ENCODE assay signal across 13 cellular contexts in genomic region chr15:37016287-37016686, GRCh38.
A peak's percentile ranks its signal among the peaks of the same experiment; 100 is the strongest.
DNase-seq lines count a peak whose midpoint lies in the region; ATAC-seq and TF ChIP-seq lines count a peak whose summit lies in the region.
"Had no signal": no experiment of that assay in that cellular context is flagged by ENCODE, and none has a peak within 500 bp of the region (broad histone marks: within the 10 kb centered on the region; RNA-seq: fewer than 3 reads in every experiment).

No MANE protein-coding gene starts in this region.

- peaks cover 21% of the 10 kb centered on the region for H3F3A ChIP-seq in SK-N-SH (replicated peaks; ENCODE audit: insufficient read depth)

- H2AFZ ChIP-seq in SK-N-SH (ENCODE audit: low read depth) = no peak overlapping the region
- H2AFZ ChIP-seq: PC-9 had no signal

- H3K27ac ChIP-seq in SK-N-SH (ENCODE audit: low read depth in 2 of 2, low read length in 1 of 2) = peak overlapping the region; percentile 61 to 63
- H3K27ac ChIP-seq in esophagus muscularis mucosa (replicated peaks in 1 of 4) = peak overlapping the region; percentile 70 to 82 (median 75)
- peak overlapping the region; percentile 73 for H3K27ac ChIP-seq in muscle layer of duodenum (ENCODE audit: low read length)
- H3K27ac ChIP-seq in vagina = peak overlapping the region; percentile 11
- H3K27ac ChIP-seq: PC-9 had no signal

- no peaks in the 10 kb centered on the region for H3K9me2 ChIP-seq in SK-N-SH

- H3K36me3 ChIP-seq in SK-N-SH (replicated peaks in 1 of 2; ENCODE audit: control insufficient read depth in 1 of 2, insufficient read depth in 2 of 2, low read length in 1 of 2) = peaks cover 54 to 83% of the 10 kb centered on the region in 2 experiments
- H3K36me3 ChIP-seq in esophagus muscularis mucosa = no peaks in the 10 kb centered on the region
- H3K36me3 ChIP-seq in muscle layer of duodenum (ENCODE audit: control insufficient read depth in 1 of 2, insufficient read depth in 2 of 2, low read length in 2 of 2) = no peaks in the 10 kb centered on the region
- H3K36me3 ChIP-seq in vagina = no peaks in the 10 kb centered on the region

- no peaks in the 10 kb centered on the region for H3K27me3 ChIP-seq in SK-N-SH (ENCODE audit: insufficient read depth)
- no peaks in the 10 kb centered on the region for H3K27me3 ChIP-seq in esophagus muscularis mucosa
- no peaks in the 10 kb centered on the region for H3K27me3 ChIP-seq in muscle layer of duodenum (ENCODE audit: low read depth, low read length)
- H3K27me3 ChIP-seq in vagina = no peaks in the 10 kb centered on the region

- WGBS in SK-N-SH (ENCODE audit: low lambda C conversion rate) = 52% methylated on average over 7 of the region's 7 CpGs
- WGBS in esophagus muscularis mucosa = 32% methylated on average over 7 of the region's 7 CpGs

- DNase-seq in SK-N-SH (no peak), esophagus muscularis mucosa (ENCODE audit: extremely low spot score) (no peak), vagina (ENCODE audit: extremely low spot score in 2 of 2) (no peak), NCI-H128 (lab: John Stamatoyannopoulos, UW; ENCODE audit: unreplicated experiment) (no peak)
- DNase-seq in stimulated activated CD4-positive, alpha-beta T cell treated with anti-CD3 and anti-CD28 coated beads, Interleukin-4, amount 100 ng/mL, for 24 hours = no peak
- DNase-seq: 8988T; effector memory CD8-positive, alpha-beta T cell; NCI-H1417 treated with DMSO at 0.1 percent for 48 hours; occipital lobe; PC-9 had no signal

- POLR2A ChIA-PET in SK-N-SH (lab: Yijun Ruan, JAX) = interaction anchor here (0.7 kb wide), 1 partner anchor 113 kb away, joined by 4 read pairs; no protein-coding TSS in a partner anchor

- peaks cover 95% of the 10 kb centered on the region for H3K79me2 ChIP-seq in SK-N-SH (ENCODE audit: insufficient read depth)

- CTCF ChIA-PET in SK-N-SH (lab: Yijun Ruan, JAX) = no interaction called here

- TF ChIP-seq CTCF in SK-N-SH (IDR thresholded peaks at IDR 0.05) (no peak), esophagus muscularis mucosa (IDR thresholded peaks at IDR 0.05) (no peak), vagina (IDR thresholded peaks at IDR 0.05) (no peak)

- H3K9me3 ChIP-seq in SK-N-SH (no peaks in the 10 kb centered on the region), esophagus muscularis mucosa (no peaks in the 10 kb centered on the region), muscle layer of duodenum (ENCODE audit: control insufficient read depth in 1 of 2, low read length in 2 of 2) (no peaks in the 10 kb centered on the region), vagina (no peaks in the 10 kb centered on the region)

- TF ChIP-seq POLR2A in esophagus muscularis mucosa (IDR thresholded peaks at IDR 0.05; ENCODE audit: low read depth) (no peak), vagina (IDR thresholded peaks at IDR 0.05) (no peak)

- no peak for TF ChIP-seq RAD21 in SK-N-SH (IDR thresholded peaks at IDR 0.05; ENCODE audit: low read length)

- H3K4me3 ChIP-seq in SK-N-SH (ENCODE audit: low read depth in 2 of 2, low read length in 1 of 2) = no peak overlapping the region
- H3K4me3 ChIP-seq in esophagus muscularis mucosa = peak overlapping the region; percentile 19 to 31 (median 26)
- peak overlapping the region in 1 of 2 donors; percentile 41 for H3K4me3 ChIP-seq in muscle layer of duodenum (ENCODE audit: low read depth in 1 of 2, low read length in 2 of 2)
- H3K4me3 ChIP-seq in vagina = peak overlapping the region; percentile 5 to 9
- H3K4me3 ChIP-seq: PC-9 had no signal

- intact Hi-C loops in esophagus muscularis mucosa (cut with DNase I) = loop anchor here (5.0 kb wide), 1 partner anchor 81 kb away; no protein-coding TSS in a partner anchor
- intact Hi-C loops in vagina (cut with DNase I) = no loop called here

- no peak; the same call in 2 of the 3 replicates for ATAC-seq in SK-N-SH treated with all-trans-retinoic acid at 6 μM for 48 hours
- no peak for ATAC-seq in HG03135 (IDR thresholded peaks at IDR 0.05; ENCODE audit: unreplicated experiment)
- ATAC-seq: effector memory CD8-positive, alpha-beta T cell had no signal

- H3K4me1 ChIP-seq in SK-N-SH (ENCODE audit: control insufficient read depth in 1 of 2, insufficient read depth in 2 of 2, low read depth in 1 of 2, low read length in 1 of 2) = peaks cover 0 to 34% of the 10 kb centered on the region in 2 experiments; a peak in 3 of 4 replicates
- peaks cover 52 to 72% (median 57%) of the 10 kb centered on the region in 4 donors for H3K4me1 ChIP-seq in esophagus muscularis mucosa
- H3K4me1 ChIP-seq in muscle layer of duodenum (ENCODE audit: control insufficient read depth in 1 of 2, insufficient read depth in 2 of 2, low read length in 2 of 2) = peaks cover 19 to 30% of the 10 kb centered on the region in 2 donors
- peaks cover 39% of the 10 kb centered on the region for H3K4me1 ChIP-seq in vagina

- H4K20me1 ChIP-seq in SK-N-SH (ENCODE audit: insufficient read depth) = peaks cover 44% of the 10 kb centered on the region

- TF ChIP-seq EP300 in SK-N-SH (IDR thresholded peaks at IDR 0.05; ENCODE audit: borderline replicate concordance in 1 of 2, low read depth in 1 of 2, low read length in 1 of 2) (no peak), esophagus muscularis mucosa (IDR thresholded peaks at IDR 0.05) (no peak)

- no peak overlapping the region for H3K9ac ChIP-seq in SK-N-SH

- peak overlapping the region; percentile 28 for H3K4me2 ChIP-seq in SK-N-SH
- H3K4me2 ChIP-seq: PC-9 had no signal

TF ChIP-seq in SK-N-SH, 30 proteins besides CTCF, POLR2A, EP300 and RAD21:
- 0 out of 2 replicates have a peak, but pooled peaks have one; percentile 6 for TF ChIP-seq POLR2AphosphoS5 (IDR thresholded peaks at IDR 0.05; ENCODE audit: low read depth, low read length)
- no peak for TF ChIP-seq SIN3A (IDR thresholded peaks at IDR 0.05; ENCODE audit: borderline replicate concordance, low read depth, low read length)
- no peak for TF ChIP-seq MEF2A (IDR thresholded peaks at IDR 0.05; ENCODE audit: borderline replicate concordance, low read depth)
- TF ChIP-seq, protein P1, sequence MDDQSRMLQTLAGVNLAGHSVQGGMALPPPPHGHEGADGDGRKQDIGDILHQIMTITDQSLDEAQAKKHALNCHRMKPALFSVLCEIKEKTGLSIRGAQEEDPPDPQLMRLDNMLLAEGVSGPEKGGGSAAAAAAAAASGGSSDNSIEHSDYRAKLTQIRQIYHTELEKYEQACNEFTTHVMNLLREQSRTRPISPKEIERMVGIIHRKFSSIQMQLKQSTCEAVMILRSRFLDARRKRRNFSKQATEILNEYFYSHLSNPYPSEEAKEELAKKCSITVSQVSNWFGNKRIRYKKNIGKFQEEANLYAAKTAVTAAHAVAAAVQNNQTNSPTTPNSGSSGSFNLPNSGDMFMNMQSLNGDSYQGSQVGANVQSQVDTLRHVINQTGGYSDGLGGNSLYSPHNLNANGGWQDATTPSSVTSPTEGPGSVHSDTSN (IDR thresholded peaks at IDR 0.05) = peak; percentile 43
- TF ChIP-seq NRF1 (IDR thresholded peaks at IDR 0.05; ENCODE audit: low read depth, low read length) = 0 out of 2 replicates have a peak, but pooled peaks have one; percentile 8

TF ChIP-seq in SK-N-SH treated with all-trans-retinoic acid at 6 μM for 48 hours, 23 proteins besides CTCF, POLR2A, EP300 and RAD21 (continues in another document):
- TF ChIP-seq TCF4 (CRISPR knock-in tag; IDR thresholded peaks at IDR 0.05; ENCODE audit: borderline replicate concordance) (no peak), ZNF70 (CRISPR knock-in tag; IDR thresholded peaks at IDR 0.05) (no peak), CREB5 (CRISPR knock-in tag; IDR thresholded peaks at IDR 0.05; ENCODE audit: low read depth) (no peak), RARB (CRISPR knock-in tag; IDR thresholded peaks at IDR 0.05) (no peak), CSDC2 (CRISPR knock-in tag; IDR thresholded peaks at IDR 0.05) (no peak), BACH2 (CRISPR knock-in tag; IDR thresholded peaks at IDR 0.05; ENCODE audit: borderline replicate concordance) (no peak), ZC3H10 (CRISPR knock-in tag; IDR thresholded peaks at IDR 0.05) (no peak), ZNF565 (CRISPR knock-in tag; conservative IDR thresholded peaks at IDR 0.05; ENCODE audit: low read depth) (no peak), TSHZ2 (CRISPR knock-in tag; IDR thresholded peaks at IDR 0.05) (no peak), GLIS3 (CRISPR knock-in tag; IDR thresholded peaks at IDR 0.05) (no peak), ZNF8 (CRISPR knock-in tag; IDR thresholded peaks at IDR 0.05) (no peak)

Comparison
In these comparisons a context has a peak if more than half of its experiments do, and no peak if none do; other contexts are left out.
1. H3K27ac ChIP-seq: peak in every context shown above with its lines; median percentile 75 in esophagus muscularis mucosa; 73 in muscle layer of duodenum; 62 in SK-N-SH; 11 in vagina.
2. H3K4me3 ChIP-seq: peak in esophagus muscularis mucosa (4 of 4) and vagina (2 of 2); none in SK-N-SH (0 of 2).